ENCODE assay signal across 8 cellular contexts in genomic region chr10:73167557-73168485, GRCh38. TPM values are rescaled to one million over a fixed set of nuclear protein-coding genes. Genes with fewer than 3 reads are reported as not detected.
DNase-seq lines count a peak whose midpoint lies in the region; ATAC-seq, FAIRE-seq and TF ChIP-seq lines count a peak whose summit lies in the region.

Gene ECD, minus strand, starts transcription at chr10:73168008. Its CDS starts 4,071 bp downstream, at chr10:73163937.
Gene FAM149B1, plus strand, starts transcription at chr10:73168119. Its CDS starts 221 bp downstream, at chr10:73168340.

- peak within 1 kb of the TSS; percentile 68 to 94 (median 92) for H3K9ac ChIP-seq in H1 (replicated peaks in 1 of 4; ENCODE audit: extremely low read depth in 1 of 4, low read depth in 3 of 4, low read length in 3 of 4)

- H3K79me1 ChIP-seq in H1 (ENCODE audit: low read depth, low read length): peaks cover 3% of the 10 kb centered on the region; the same call in 1 of the 2 replicates

- no peaks in the 10 kb centered on the region; the same call in 1 of the 2 replicates for H3K23me2 ChIP-seq in H1 (ENCODE audit: low read depth, low read length)

- H3K4me3 Mint-ChIP-seq in memory B cell: peak within 1 kb of the TSS; percentile 87

- peak within 1 kb of the TSS; percentile 85 for H3K27ac ChIP-seq in H1 (ENCODE audit: low read depth, low read length)

- peaks cover 7% of the 10 kb centered on the region for H3K36me3 Mint-ChIP-seq in memory B cell

- ATAC-seq in memory B cell (ENCODE audit: low read depth): peak; percentile 95

- H3K18ac ChIP-seq in H1 (ENCODE audit: extremely low read depth, low read length): no peak within 1 kb of the TSS

- no peak for TF ChIP-seq RAD21 in H1 (IDR thresholded peaks at IDR 0.05 in 1 of 2, conservative IDR thresholded peaks at IDR 0.05 in 1 of 2; ENCODE audit: low read depth in 2 of 2, low read length in 2 of 2)

- H3K27me3 ChIP-seq in H1 (replicated peaks in 1 of 4; ENCODE audit: control insufficient read depth in 3 of 4, extremely low read depth in 1 of 4, insufficient read depth in 3 of 4, low read length in 3 of 4): no peaks in the 10 kb centered on the region

- H4K8ac ChIP-seq in H1 (ENCODE audit: extremely low read depth, insufficient read depth, low read length): peak within 1 kb of the TSS; percentile 98; the same call in 1 of the 2 replicates

- peak in 1 of 2 experiments; percentile 63; a peak in 1 of 3 replicates for TF ChIP-seq EP300 in H1 (IDR thresholded peaks at IDR 0.05; ENCODE audit: borderline replicate concordance in 1 of 2, low read depth in 2 of 2, low read length in 2 of 2)

- WGBS in H1 (ENCODE audit: extremely low coverage in 1 of 2, insufficient coverage in 1 of 2, insufficient read length in 1 of 2, insufficient replicate concordance in 2 of 2, low coverage in 1 of 2, low lambda C conversion rate in 2 of 2, missing lambda C conversion rate in 1 of 2), 2 experiments: 2% methylated on average over 39 of the region's 52 CpGs; no CpG with 5 or more reads in 1 of the 2 experiments

- no peak within 1 kb of the TSS for H2BK12ac ChIP-seq in H1 (ENCODE audit: low read depth, low read length)

- peaks cover 6 to 49% of the 10 kb centered on the region in 2 experiments for H3K79me2 ChIP-seq in H1 (ENCODE audit: control insufficient read depth in 1 of 2, insufficient read depth in 2 of 2, low read length in 2 of 2)

- no peak within 1 kb of the TSS for H2BK120ac ChIP-seq in H1 (replicated peaks; ENCODE audit: low read depth, low read length)

- peaks cover 22% of the 10 kb centered on the region for H3K4me1 Mint-ChIP-seq in memory B cell

- peak within 1 kb of the TSS; percentile 56 for H3K56ac ChIP-seq in H1 (replicated peaks; ENCODE audit: insufficient read length, low read depth, low read length)

- no peak for TF ChIP-seq CTCF in GM20000 (IDR thresholded peaks at IDR 0.05; ENCODE audit: extremely low read depth, missing control alignments)
- peak in 1 of 3 experiments; percentile 7; a peak in 1 of 4 replicates for TF ChIP-seq CTCF in H1 (IDR thresholded peaks at IDR 0.05; ENCODE audit: control extremely low read depth in 1 of 3, insufficient read depth in 1 of 3, low read depth in 1 of 3, low read length in 3 of 3)

- peak within 1 kb of the TSS; percentile 88 to 99 (median 94) for H3K4me3 ChIP-seq in H1 (ENCODE audit: extremely low read depth in 1 of 4, insufficient read depth in 2 of 4, low read depth in 3 of 4, low read length in 4 of 4)

- CTCF ChIA-PET in H1 (lab: Charles Lee; ENCODE audit: partially characterized antibody): interaction anchor here (0.6 to 3.3 kb wide), 4 partner anchors 9 to 40 kb away, joined by 3 to 11 read pairs (median 4); no protein-coding TSS in a partner anchor

- no peak within 1 kb of the TSS for H2AK5ac ChIP-seq in H1 (ENCODE audit: low read depth, low read length)

- H3K36me3 ChIP-seq in H1 (ENCODE audit: control insufficient read depth in 2 of 4, insufficient read depth in 4 of 4, low read length in 3 of 4): peaks cover 0 to 10% (median 7%) of the 10 kb centered on the region in 4 experiments; a peak in 6 of 8 replicates

- POLR2A ChIA-PET in H1 (lab: Charles Lee; ENCODE audit: partially characterized antibody): interaction anchor here (1.0 to 2.3 kb wide), 7 partner anchors 9 to 79 kb away, joined by 3 to 10 read pairs (median 3); partner anchors contain the start of genes DNAJC9, NUDT13 and P4HA1

- H3K23ac ChIP-seq in H1 (ENCODE audit: insufficient read length): no peak within 1 kb of the TSS

- H4K20me1 ChIP-seq in H1 (replicated peaks in 1 of 2; ENCODE audit: control insufficient read depth in 1 of 2, insufficient read depth in 2 of 2, low read length in 2 of 2): peaks cover 0 to 2% of the 10 kb centered on the region in 2 experiments

- H3K27ac Mint-ChIP-seq in memory B cell: peak within 1 kb of the TSS; percentile 96

- no peak within 1 kb of the TSS for H3K4ac ChIP-seq in H1 (replicated peaks; ENCODE audit: insufficient read length, low read depth, low read length)

- H2BK5ac ChIP-seq in H1 (ENCODE audit: low read depth, low read length): peak within 1 kb of the TSS; percentile 76

- no peaks in the 10 kb centered on the region for H3K9me3 Mint-ChIP-seq in memory B cell

- no peak within 1 kb of the TSS for H3K14ac ChIP-seq in H1 (ENCODE audit: insufficient read length)

- H3K4me1 ChIP-seq in H1 (replicated peaks in 1 of 4; ENCODE audit: control insufficient read depth in 3 of 4, insufficient read depth in 4 of 4, low read length in 3 of 4): no peaks in the 10 kb centered on the region; a peak in 2 of 7 replicates

- no peak within 1 kb of the TSS for H4K91ac ChIP-seq in H1 (replicated peaks; ENCODE audit: insufficient read length, low read length)

- H2BK15ac ChIP-seq in H1 (ENCODE audit: low read length): no peak within 1 kb of the TSS

- FAIRE-seq in H1 (lab: Jason Lieb, UNC): peak; percentile 48

- peak; percentile 67 to 93 for TF ChIP-seq POLR2A in H1 (IDR thresholded peaks at IDR 0.05; ENCODE audit: control extremely low read depth in 1 of 2, low read depth in 2 of 2, low read length in 2 of 2)

- peak within 1 kb of the TSS; percentile 63 for H4K5ac ChIP-seq in H1 (ENCODE audit: insufficient read length, low read depth, low read length)

- peak; percentile 74 for DNase-seq in COLO829 (ENCODE audit: low spot score)
- DNase-seq in GM20000 (ENCODE audit: low spot score): peak; percentile 92
- DNase-seq in HT-29 (ENCODE audit: low spot score): peak; percentile 93
- DNase-seq in NOMO-1 treated with dmso at 0.1 percent for 144 hours (lab: John Stamatoyannopoulos, UW; ENCODE audit: unreplicated experiment): peak; percentile 87
- peak; percentile 87 to 94 (median 87) for DNase-seq in activated CD8-positive, alpha-beta memory T cell treated with anti-CD3 and anti-CD28 coated beads for 48 hours (ENCODE audit: low read depth in 2 of 3, low spot score in 2 of 3)
- peak; percentile 79 to 97 for DNase-seq in H1 (ENCODE audit: low read depth in 1 of 2, low spot score in 2 of 2)
- DNase-seq in memory B cell (ENCODE audit: low spot score in 2 of 2): peak; percentile 88 to 95
- DNase-seq in stimulated activated CD8-positive, alpha-beta memory T cell treated with anti-CD3 and anti-CD28 coated beads, Interleukin-12 subunit alpha, Interleukin-12 subunit beta, amount 100 ng/mL, for 24 hours (ENCODE audit: extremely low read depth): peak; percentile 82

- H2BK20ac ChIP-seq in H1 (ENCODE audit: low read length): no peak within 1 kb of the TSS

- H3K4me2 ChIP-seq in H1 (ENCODE audit: insufficient read depth in 1 of 2, low read depth in 2 of 2, low read length in 2 of 2): peak within 1 kb of the TSS; percentile 70 to 77

- peak within 1 kb of the TSS; percentile 68; the same call in 1 of the 2 replicates for H2AFZ ChIP-seq in H1 (ENCODE audit: low read length)

- H3K27me3 Mint-ChIP-seq in memory B cell: no peaks in the 10 kb centered on the region

- H3K9me3 ChIP-seq in H1 (ENCODE audit: insufficient read depth in 2 of 2, low read depth in 1 of 2, low read length in 1 of 2): no peaks in the 10 kb centered on the region; a peak in 1 of 4 replicates

TF ChIP-seq in H1, 55 proteins besides CTCF, POLR2A, EP300 and RAD21 (continues in another document):
- TF ChIP-seq ATF3 (IDR thresholded peaks at IDR 0.05; ENCODE audit: insufficient read depth, low read depth, low read length): peak; percentile 93
- peak; percentile 83 for TF ChIP-seq BACH1 (IDR thresholded peaks at IDR 0.05; ENCODE audit: low read length)
- no peak for TF ChIP-seq SP2 (IDR thresholded peaks at IDR 0.05; ENCODE audit: low read length)
- TF ChIP-seq GTF2F1 (IDR thresholded peaks at IDR 0.05; ENCODE audit: borderline replicate concordance, low read depth, low read length): peak; percentile 50; the same call in 1 of the 2 replicates

RNA-seq across cellular contexts. Expression of gene ECD, which starts in this region (rescaled TPM):
- 20.9 and 24.9 TPM in 2 replicates for total RNA-seq in HT-29 (2014; rRNA removed; shearing (Covaris generic))
- 38.0 and 43.6 TPM in 2 replicates for total RNA-seq in H1 (2021; fragmentation: NEBNext Ultra II Directional; extraction: Animal tissue kit (Norgen Biotek cat#: 25700))
- 19.4 and 27.1 TPM in 2 replicates for polyA plus RNA-seq in H1 (2011; rRNA removed)
- polyA plus RNA-seq in H1 (2011; cell fraction: cytosol; rRNA removed): 29.6 TPM
- 25.8 TPM for polyA plus RNA-seq in H1 (2011; cell fraction: nucleus; rRNA removed)
- 27.4 to 42.0 TPM (median 30.5 TPM) in 4 replicates for polyA plus RNA-seq in H1 (2012, experiment 1 of 2)
- 2.7 TPM for polyA plus RNA-seq in H1 (2012, experiment 2 of 2)
- polyA plus RNA-seq in H1 (2013, experiment 1 of 2): 28.8 TPM
- 27.3 TPM for polyA plus RNA-seq in H1 (2013, experiment 2 of 2)
- 37.6 and 47.2 TPM in 2 replicates for polyA minus RNA-seq in H1 (2011; rRNA and poly(A)+ RNA removed)
- 19.6 TPM for polyA minus RNA-seq in H1 (2011; cell fraction: cytosol; rRNA and poly(A)+ RNA removed)
- 29.7 TPM for polyA minus RNA-seq in H1 (2011; cell fraction: nucleus; rRNA and poly(A)+ RNA removed)

RNA-seq across cellular contexts. Expression of gene FAM149B1, which starts in this region (rescaled TPM):
- 4.3 and 10.8 TPM in 2 replicates for total RNA-seq in HT-29 (2014; rRNA removed; shearing (Covaris generic))
- 16.8 TPM in 2 replicates for total RNA-seq in H1 (2021; fragmentation: NEBNext Ultra II Directional; extraction: Animal tissue kit (Norgen Biotek cat#: 25700))
- polyA plus RNA-seq in H1 (2011; rRNA removed): 20.3 and 21.9 TPM in 2 replicates
- polyA plus RNA-seq in H1 (2011; cell fraction: cytosol; rRNA removed): 23.9 TPM
- polyA plus RNA-seq in H1 (2011; cell fraction: nucleus; rRNA removed): 19.2 TPM
- 15.6 to 22.4 TPM (median 18.1 TPM) in 4 replicates for polyA plus RNA-seq in H1 (2012, experiment 1 of 2)
- 3.6 TPM for polyA plus RNA-seq in H1 (2012, experiment 2 of 2)
- polyA plus RNA-seq in H1 (2013, experiment 1 of 2): 21.5 TPM
- polyA plus RNA-seq in H1 (2013, experiment 2 of 2): 21.9 TPM
- polyA minus RNA-seq in H1 (2011; rRNA and poly(A)+ RNA removed): 20.9 and 22.8 TPM in 2 replicates
- polyA minus RNA-seq in H1 (2011; cell fraction: cytosol; rRNA and poly(A)+ RNA removed): 5.0 TPM
- polyA minus RNA-seq in H1 (2011; cell fraction: nucleus; rRNA and poly(A)+ RNA removed): 15.4 TPM

Comparison
In these comparisons a context has a peak if more than half of its experiments do, and no peak if none do; other contexts are left out.
1. Peak in every context shown above with its lines: DNase-seq, ATAC-seq, H3K4me3 ChIP-seq and H3K27ac ChIP-seq.